In genomic region chr13:106336663-106337062, GRCh38 we compare ENCODE assay signal across 16 cellular contexts.
DNase-seq lines count a peak whose midpoint lies in the region; ATAC-seq and TF ChIP-seq lines count a peak whose summit lies in the region.
"Had no signal": no experiment of that assay in that cellular context is flagged by ENCODE, and none has a peak within 500 bp of the region (broad histone marks: within the 10 kb centered on the region; RNA-seq: fewer than 3 reads in every experiment).

No MANE protein-coding gene starts in this region.

- H3K4me3 Mint-ChIP-seq in CD8-positive, alpha-beta memory T cell: no peak overlapping the region
- H3K4me3 Mint-ChIP-seq: CD4-positive, alpha-beta T cell; GM23338 had no signal

- H3K9me3 Mint-ChIP-seq in CD8-positive, alpha-beta memory T cell: peaks cover 8 to 22% (median 16%) of the 10 kb centered on the region in 5 donors

- peak overlapping the region in 1 of 2 donors; percentile 35 for H3K27ac ChIP-seq in left lung
- no peak overlapping the region for H3K27ac ChIP-seq in SJCRH30
- H3K27ac ChIP-seq in CD8-positive, alpha-beta memory T cell (ENCODE audit: low read depth, low read length): no peak overlapping the region
- H3K27ac ChIP-seq: 22Rv1, A549, C4-2B had no signal

- H3K27ac Mint-ChIP-seq in CD8-positive, alpha-beta memory T cell: no peak overlapping the region
- H3K27ac Mint-ChIP-seq: CD4-positive, alpha-beta T cell; GM23338 had no signal

- H3K27me3 ChIP-seq in left lung: no peaks in the 10 kb centered on the region
- H3K27me3 ChIP-seq in SJCRH30: no peaks in the 10 kb centered on the region
- H3K27me3 ChIP-seq in CD8-positive, alpha-beta memory T cell (ENCODE audit: insufficient read depth, low read length, poor library complexity, severe bottlenecking): no peaks in the 10 kb centered on the region

- H3K27me3 Mint-ChIP-seq in CD8-positive, alpha-beta memory T cell: peaks cover 0 to 3% of the 10 kb centered on the region in 2 donors

- peak; percentile 8 for DNase-seq in DMS153 treated with DMSO at 0.1 percent for 48 hours (lab: John Stamatoyannopoulos, UW; ENCODE audit: unreplicated experiment)
- no peak for DNase-seq in DMS153 (lab: John Stamatoyannopoulos, UW)
- DNase-seq in NCI-H1092 (lab: John Stamatoyannopoulos, UW): peak; percentile 32
- peak; percentile 16 for DNase-seq in NCI-H345 treated with DMSO at 0.1 percent for 48 hours (lab: John Stamatoyannopoulos, UW; ENCODE audit: unreplicated experiment)
- DNase-seq in left lung: no peak
- DNase-seq in SJCRH30: no peak
- no peak for DNase-seq in CD8-positive, alpha-beta memory T cell
- DNase-seq in activated CD4-positive, CD25-positive, alpha-beta regulatory T cell (lab: John Stamatoyannopoulos, UW): no peak
- DNase-seq: AML-193; CD4-positive, alpha-beta T cell; DMS79; GF-D8 had no signal

- no peaks in the 10 kb centered on the region for H3K4me1 ChIP-seq in left lung
- no peaks in the 10 kb centered on the region for H3K4me1 ChIP-seq in SJCRH30
- no peaks in the 10 kb centered on the region for H3K4me1 ChIP-seq in CD8-positive, alpha-beta memory T cell (ENCODE audit: insufficient read depth, low read length)
- H3K4me1 ChIP-seq: A549 had no signal

- H3K9me3 ChIP-seq in left lung (peaks cover 0 to 20% of the 10 kb centered on the region in 2 donors), SJCRH30 (replicated peaks) (no peaks in the 10 kb centered on the region; the same call in 1 of the 2 replicates)
- H3K9me3 ChIP-seq in CD8-positive, alpha-beta memory T cell (ENCODE audit: low read length): no peaks in the 10 kb centered on the region

- H3K36me3 Mint-ChIP-seq in CD8-positive, alpha-beta memory T cell: no peaks in the 10 kb centered on the region

- ATAC-seq in left lung: peak; percentile 91
- ATAC-seq: A549, GM23338 had no signal

- intact Hi-C loops in left lung (cut with DNase I): no loop called here

- H3K4me1 Mint-ChIP-seq in CD8-positive, alpha-beta memory T cell: no peaks in the 10 kb centered on the region

- no peaks in the 10 kb centered on the region for H3K36me3 ChIP-seq in left lung
- H3K36me3 ChIP-seq in SJCRH30: no peaks in the 10 kb centered on the region
- no peaks in the 10 kb centered on the region for H3K36me3 ChIP-seq in CD8-positive, alpha-beta memory T cell (ENCODE audit: insufficient read depth, low read length)

- TF ChIP-seq CTCF in left lung (IDR thresholded peaks at IDR 0.05): no peak

- POLR2A ChIA-PET in CD8-positive, alpha-beta memory T cell (lab: Charles Lee): no interaction called here

- CTCF ChIA-PET in CD8-positive, alpha-beta memory T cell (lab: Charles Lee): interaction anchor here (1.2 kb wide), 1 partner anchor 67 kb away, joined by 3 read pairs; no protein-coding TSS in a partner anchor

- H3K4me3 ChIP-seq in left lung (no peak overlapping the region), SJCRH30 (no peak overlapping the region)
- H3K4me3 ChIP-seq in CD8-positive, alpha-beta memory T cell (ENCODE audit: low read length): no peak overlapping the region
- H3K4me3 ChIP-seq: A549, GM23338 had no signal

Comparison
In these comparisons a context has a peak if more than half of its experiments do, and no peak if none do; other contexts are left out.
1. DNase-seq: peak in DMS153 treated with DMSO at 0.1 percent for 48 hours (single experiment), NCI-H1092 (single experiment) and NCI-H345 treated with DMSO at 0.1 percent for 48 hours (single experiment); none in DMS153 (single experiment), left lung (0 of 2), SJCRH30 (0 of 2), CD8-positive, alpha-beta memory T cell (0 of 5) and activated CD4-positive, CD25-positive, alpha-beta regulatory T cell (0 of 4).